14 cellular contexts compared by ENCODE assay signal in genomic region chr20:20173269-20173668, GRCh38.
DNase-seq lines count a peak whose midpoint lies in the region; ATAC-seq and FAIRE-seq lines count a peak whose summit lies in the region.
"Had no signal": no experiment of that assay in that cellular context is flagged by ENCODE, and none has a peak within 500 bp of the region (broad histone marks: within the 10 kb centered on the region; RNA-seq: fewer than 3 reads in every experiment).

No MANE protein-coding gene starts in this region.

- intact Hi-C loops in left ventricle myocardium superior (cut with micrococcal nuclease) (no loop called here), cardiac septum (cut with DNase I) (no loop called here)

- no peak for DNase-seq in left ventricle myocardium superior
- DNase-seq in cardiac septum (ENCODE audit: low spot score), result no peak
- DNase-seq in NCI-H446 treated with DMSO at 0.1 percent for 48 hours (lab: John Stamatoyannopoulos, UW), result peak; percentile 69
- DNase-seq in cerebellum (ENCODE audit: low spot score), result peak; percentile 56
- DNase-seq in stimulated activated CD4-positive, alpha-beta T cell treated with anti-CD3 and anti-CD28 coated beads, Interleukin-1b, Interleukin-23, amount 100 ng/mL, for 48 hours, result no peak
- no peak for DNase-seq in GM19239 (ENCODE audit: insufficient read length, low spot score)
- DNase-seq: CD8-positive, alpha-beta T cell; DMS153; DND-41; GDM1; GOT3 had no signal

- FAIRE-seq in GM19239 (lab: Jason Lieb, UNC), result no peak
- FAIRE-seq: D721Med, GM12878, H54 had no signal

- ATAC-seq in left ventricle myocardium superior, result peak; percentile 52
- ATAC-seq: CD8-positive, alpha-beta T cell; GM12878 had no signal

Comparison
In these comparisons a context has a peak if more than half of its experiments do, and no peak if none do; other contexts are left out.
1. DNase-seq: peak in NCI-H446 treated with DMSO at 0.1 percent for 48 hours (single experiment) and cerebellum (single experiment); none in left ventricle myocardium superior (single experiment), cardiac septum (single experiment), stimulated activated CD4-positive, alpha-beta T cell treated with anti-CD3 and anti-CD28 coated beads, Interleukin-1b, Interleukin-23, amount 100 ng/mL, for 48 hours (single experiment) and GM19239 (single experiment).